22 cellular contexts compared by ENCODE assay signal in genomic region chr14:81390706-81391105, GRCh38. TPM values are rescaled to one million over a fixed set of nuclear protein-coding genes. Genes with fewer than 3 reads are reported as not detected.
"Had no signal": no experiment of that assay in that cellular context is flagged by ENCODE, and none has a peak within 500 bp of the region (broad histone marks: within the 10 kb centered on the region; RNA-seq: fewer than 3 reads in every experiment).

No MANE protein-coding gene starts in this region.

- H3K9me3 ChIP-seq: gastrocnemius medialis, neutrophil, pancreas, tibial artery had no signal

- H3K27ac ChIP-seq: gastrocnemius medialis, neutrophil, pancreas, tibial artery had no signal

- H3K36me3 ChIP-seq: neutrophil, pancreas had no signal

- H3K27me3 ChIP-seq: gastrocnemius medialis, neutrophil, pancreas, tibial artery had no signal

- H3K4me1 ChIP-seq: gastrocnemius medialis, heart left ventricle, pancreas, tibial artery had no signal

- ATAC-seq: gastrocnemius medialis; heart left ventricle; naive thymus-derived CD4-positive, alpha-beta T cell; pancreas had no signal

- DNase-seq: activated B cell treated with CpG ODN at 0.5 μM for 24 hours; activated CD4-positive, alpha-beta memory T cell treated with anti-CD3 and anti-CD28 coated beads for 36 hours; activated CD4-positive, alpha-beta T cell treated with anti-CD3 and anti-CD28 coated beads for 4 hours; activated T-cell treated with anti-CD3 and anti-CD28 coated beads for 4 hours; amniotic stem cell; dermis blood vessel endothelial cell; effector memory CD4-positive, alpha-beta T cell; gastrocnemius medialis; kidney; mesendoderm; naive thymus-derived CD4-positive, alpha-beta T cell; pancreas; stimulated activated CD4-positive, alpha-beta T cell treated with anti-CD3 and anti-CD28 coated beads, Interleukin-12 subunit alpha, Interleukin-12 subunit beta, amount 100 ng/mL, for 4 hours; stimulated activated CD4-positive, alpha-beta T cell treated with anti-CD3 and anti-CD28 coated beads, Interleukin-1b, Interleukin-23, amount 100 ng/mL, for 48 hours; stimulated activated CD8-positive, alpha-beta memory T cell treated with anti-CD3 and anti-CD28 coated beads, Interleukin-4, amount 100 ng/mL, for 48 hours; stimulated activated naive CD4-positive, alpha-beta T cell; T-helper 1 cell; T-helper 9 cell; tibial artery had no signal

- H3K4me3 ChIP-seq: gastrocnemius medialis, heart left ventricle, pancreas, tibial artery had no signal

RNA-seq across cellular contexts. Expression of gene STON2, which starts 9.4 kb away (rescaled TPM):
- total RNA-seq: activated B cell treated with CpG ODN at 0.5 μM for 24 hours, endothelial cell of umbilical vein had no signal
